ENCODE assay signal across 23 cellular contexts in the genomic region with DNA sequence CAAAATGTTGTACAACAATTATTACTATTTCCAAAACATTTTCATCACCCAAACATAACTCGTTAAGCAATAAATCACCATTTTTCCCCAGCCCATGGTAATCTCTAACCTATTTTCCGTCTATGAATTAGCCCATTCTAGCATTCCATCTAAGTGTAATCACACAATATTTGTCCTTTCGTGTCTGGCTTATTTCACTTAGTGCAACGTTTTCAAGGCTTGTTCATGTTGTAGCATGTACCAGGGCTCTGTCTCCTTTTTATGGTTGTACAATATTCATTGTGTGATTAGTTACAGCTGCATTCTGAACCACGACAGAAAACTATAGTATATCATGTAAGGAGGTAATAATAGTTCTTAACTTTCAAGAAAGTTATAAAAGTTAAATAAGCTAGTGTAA.
"Had no signal": no experiment of that assay in that cellular context is flagged by ENCODE, and none has a peak within 500 bp of the region (broad histone marks: within the 10 kb centered on the region; RNA-seq: fewer than 3 reads in every experiment).

No MANE protein-coding gene starts in this region.

- DNase-seq: IMR-90, Karpas-422, KG1, MM.1S, NCI-H1092 treated with DMSO at 0.1 percent for 48 hours, NCI-H1436, NCI-H187, NCI-H2029, NCI-H2081 treated with DMSO at 0.1 percent for 48 hours, NCI-H2171, NCI-H226, NCI-H446, NCI-H510A, NCI-H524 treated with DMSO at 0.1 percent for 48 hours, NCI-H69, NCI-H774, SHP77 treated with DMSO at 0.1 percent for 48 hours, SJCRH30 had no signal

- H3K27ac ChIP-seq: RWPE1, SJCRH30 had no signal

- H3K36me3 ChIP-seq: SJCRH30 had no signal

- H3K4me1 ChIP-seq: SJCRH30 had no signal

- H3K4me3 ChIP-seq: SJCRH30 had no signal

- ATAC-seq: HepG2, Right ventricle myocardium inferior, SK-N-SH treated with all-trans-retinoic acid at 6 μM for 48 hours had no signal

- H3K27me3 ChIP-seq: SJCRH30 had no signal

- FAIRE-seq: HepG2, RCC 7860 had no signal

- H3K9me3 ChIP-seq: SJCRH30 had no signal
